10 cellular contexts compared by ENCODE assay signal in the genomic region with DNA sequence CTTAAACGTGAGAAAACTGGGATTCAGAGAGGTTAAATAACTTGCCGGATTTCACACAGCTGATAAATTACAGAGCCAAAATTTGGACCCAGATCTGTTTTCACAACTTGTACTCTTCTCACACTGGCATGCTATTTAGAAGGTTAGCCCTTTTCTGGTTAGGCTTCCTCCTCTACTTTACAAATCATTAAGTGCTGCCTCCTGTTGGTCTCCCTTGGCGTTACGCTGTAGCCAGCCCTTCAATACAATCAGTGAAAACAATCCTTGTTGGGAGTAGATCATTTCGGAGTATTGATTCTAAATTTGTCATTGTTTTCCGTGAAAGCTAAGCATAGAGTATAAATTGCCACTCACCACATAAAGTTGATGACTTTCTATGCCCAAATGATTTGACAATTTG.
A peak's percentile ranks its signal among the peaks of the same experiment; 100 is the strongest.
DNase-seq lines count a peak whose midpoint lies in the region; ATAC-seq and TF ChIP-seq lines count a peak whose summit lies in the region.
"Had no signal": no experiment of that assay in that cellular context is flagged by ENCODE, and none has a peak within 500 bp of the region (broad histone marks: within the 10 kb centered on the region; RNA-seq: fewer than 3 reads in every experiment).

No MANE protein-coding gene starts in this region.

- TF ChIP-seq CTCF in epithelial cell of esophagus (IDR thresholded peaks at IDR 0.05; ENCODE audit: insufficient read depth, low read depth, low read length, missing control alignments) (peak; percentile 16), type B pancreatic cell (conservative IDR thresholded peaks at IDR 0.05) (peak; percentile 51)

- DNase-seq in stimulated activated CD4-positive, alpha-beta T cell treated with anti-CD3 and anti-CD28 coated beads, Interleukin-15, amount 100 ng/mL, for 24 hours = peak; percentile 32
- DNase-seq in stimulated activated CD4-positive, alpha-beta T cell treated with anti-CD3 and anti-CD28 coated beads, Interleukin-4, amount 100 ng/mL, for 24 hours = no peak
- DNase-seq in OCI-M1 (lab: John Stamatoyannopoulos, UW) (peak; percentile 38), epithelial cell of esophagus (ENCODE audit: low read depth) (peak; percentile 7), type B pancreatic cell (ENCODE audit: extremely low spot score, unreplicated experiment) (no peak), cortex of kidney (lab: John Stamatoyannopoulos, UW) (no peak)
- DNase-seq: NCI-H1092, substantia nigra had no signal

- H3K4me1 Mint-ChIP-seq in type B pancreatic cell (ENCODE audit: unreplicated experiment) = no peaks in the 10 kb centered on the region

- no peak overlapping the region for H3K27ac Mint-ChIP-seq in type B pancreatic cell

- ATAC-seq in GM21717 (IDR thresholded peaks at IDR 0.05; ENCODE audit: unreplicated experiment) (no peak), GM18873 (IDR thresholded peaks at IDR 0.05; ENCODE audit: low FRiP score, unreplicated experiment) (no peak)

- H3K9me3 Mint-ChIP-seq in type B pancreatic cell = no peaks in the 10 kb centered on the region

- no peak overlapping the region for H3K4me3 Mint-ChIP-seq in type B pancreatic cell

- no peaks in the 10 kb centered on the region for H3K27me3 Mint-ChIP-seq in type B pancreatic cell

- H3K4me3 ChIP-seq in epithelial cell of esophagus (ENCODE audit: low read length) = no peak overlapping the region

- no peaks in the 10 kb centered on the region for H3K36me3 Mint-ChIP-seq in type B pancreatic cell

Comparison
In these comparisons a context has a peak if more than half of its experiments do, and no peak if none do; other contexts are left out.
1. DNase-seq: peak in stimulated activated CD4-positive, alpha-beta T cell treated with anti-CD3 and anti-CD28 coated beads, Interleukin-15, amount 100 ng/mL, for 24 hours (single experiment), OCI-M1 (single experiment) and epithelial cell of esophagus (single experiment); none in stimulated activated CD4-positive, alpha-beta T cell treated with anti-CD3 and anti-CD28 coated beads, Interleukin-4, amount 100 ng/mL, for 24 hours (single experiment), type B pancreatic cell (single experiment) and cortex of kidney (single experiment).